In genomic region chr4:154506253-154506652, GRCh38 we compare ENCODE assay signal across 8 cellular contexts. TPM values are rescaled to one million over a fixed set of nuclear protein-coding genes. Genes with fewer than 3 reads are reported as not detected.
A peak's percentile ranks its signal among the peaks of the same experiment; 100 is the strongest.
DNase-seq lines count a peak whose midpoint lies in the region; FAIRE-seq and TF ChIP-seq lines count a peak whose summit lies in the region.

No MANE protein-coding gene starts in this region.

- no peak for FAIRE-seq in RCC 7860 (lab: Jason Lieb, UNC)

- H3K36me3 Mint-ChIP-seq in brain, result no peaks in the 10 kb centered on the region

- no peaks in the 10 kb centered on the region for H3K4me1 Mint-ChIP-seq in brain

- H3K27me3 Mint-ChIP-seq in brain, result peaks cover 15% of the 10 kb centered on the region

- peak; percentile 69 to 78 for TF ChIP-seq CTCF in brain (conservative IDR thresholded peaks at IDR 0.05)

- H3K9me3 Mint-ChIP-seq in brain, result no peaks in the 10 kb centered on the region

- H3K27ac Mint-ChIP-seq in brain, result peak overlapping the region in 1 of 5 experiments; percentile 11

- no peak overlapping the region for H3K4me3 Mint-ChIP-seq in brain

- DNase-seq in NCI-H146 (lab: John Stamatoyannopoulos, UW) (peak; percentile 3), NCI-H146 treated with DMSO at 0.1 percent for 48 hours (lab: John Stamatoyannopoulos, UW; ENCODE audit: unreplicated experiment) (no peak), LHCN-M2 (ENCODE audit: low read depth) (peak; percentile 32), middle frontal gyrus (ENCODE audit: extremely low spot score, low spot score) (peak; percentile 61), RCC 7860 (ENCODE audit: low spot score) (no peak), CD1c-positive myeloid dendritic cell (ENCODE audit: extremely low spot score) (no peak)
- no peak for DNase-seq in activated naive CD4-positive, alpha-beta T cell treated with Interleukin-2 at 50 U/mL for 16 hours

RNA-seq across cellular contexts. Expression of gene DCHS2, which starts 14.7 kb away (rescaled TPM):
- not detected in 2 replicates for total RNA-seq in LHCN-M2 (2014; rRNA removed)
- 0.06 TPM for polyA plus RNA-seq in LHCN-M2 (2012)
- polyA plus RNA-seq in brain (ENCODE audit: insufficient read depth, low read depth, low replicate concordance), result 0.41 TPM

RNA-seq across cellular contexts. Expression of gene PLRG1, which starts 43.9 kb away (rescaled TPM):
- total RNA-seq in LHCN-M2 (2014; rRNA removed), result 51.7 and 63.0 TPM in 2 replicates
- polyA plus RNA-seq in LHCN-M2 (2012), result 41.3 TPM
- 21.8 TPM for polyA plus RNA-seq in brain (ENCODE audit: insufficient read depth, low read depth, low replicate concordance)

RNA-seq across cellular contexts. Expression of gene FGB, which starts 56.6 kb away (rescaled TPM):
- not detected in 2 replicates for total RNA-seq in LHCN-M2 (2014; rRNA removed)
- not detected for polyA plus RNA-seq in LHCN-M2 (2012)
- polyA plus RNA-seq in brain (ENCODE audit: insufficient read depth, low read depth, low replicate concordance), result 2.1 TPM

Comparison
In these comparisons a context has a peak if more than half of its experiments do, and no peak if none do; other contexts are left out.
1. DNase-seq: peak in NCI-H146 (single experiment), LHCN-M2 (single experiment) and middle frontal gyrus (single experiment); none in NCI-H146 treated with DMSO at 0.1 percent for 48 hours (single experiment), RCC 7860 (single experiment), CD1c-positive myeloid dendritic cell (single experiment) and activated naive CD4-positive, alpha-beta T cell treated with Interleukin-2 at 50 U/mL for 16 hours (single experiment).